Comparison of ENCODE assay signal across 30 cellular contexts in the genomic region with DNA sequence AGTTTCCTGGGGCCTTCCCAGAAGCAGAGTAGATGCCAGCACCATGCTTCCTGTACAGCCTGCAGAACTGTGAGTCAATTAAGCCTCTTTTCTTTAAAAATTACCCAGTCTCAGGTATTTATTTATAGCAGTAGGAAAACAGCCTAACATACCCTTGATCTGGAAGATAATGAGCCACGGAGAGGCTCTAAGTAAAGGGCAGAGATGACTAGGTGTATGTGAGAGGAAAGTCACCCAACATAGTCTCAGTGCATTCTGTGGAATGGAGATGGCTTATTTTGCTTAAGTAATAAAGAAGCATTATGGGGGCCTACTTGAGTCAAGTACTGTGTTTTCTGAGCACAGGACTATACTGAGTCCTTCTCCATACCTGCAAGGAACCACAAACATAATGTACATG.
"Had no signal": no experiment of that assay in that cellular context is flagged by ENCODE, and none has a peak within 500 bp of the region (broad histone marks: within the 10 kb centered on the region; RNA-seq: fewer than 3 reads in every experiment).

No MANE protein-coding gene starts in this region.

- H3K36me3 ChIP-seq: esophagus muscularis mucosa, gastroesophageal sphincter, heart left ventricle, left lung, neural progenitor cell, prostate gland, right atrium auricular region, suprapubic skin, transverse colon, upper lobe of right lung, uterus had no signal

- ATAC-seq: gastroesophageal sphincter; naive thymus-derived CD4-positive, alpha-beta T cell; sciatic nerve; upper lobe of right lung had no signal

- H3K36me3 Mint-ChIP-seq: neural progenitor cell had no signal

- H3K4me3 ChIP-seq: coronary artery, esophagus muscularis mucosa, gastroesophageal sphincter, heart left ventricle, hepatocyte, left lung, neural progenitor cell, prostate gland, right atrium auricular region, smooth muscle cell, suprapubic skin, transverse colon, upper lobe of right lung, uterus had no signal

- H3K27me3 ChIP-seq: esophagus muscularis mucosa, foreskin keratinocyte, gastroesophageal sphincter, heart left ventricle, hepatocyte, left lung, neural progenitor cell, right atrium auricular region, suprapubic skin, transverse colon, upper lobe of right lung, uterus had no signal

- H3K4me1 Mint-ChIP-seq: naive thymus-derived CD4-positive, alpha-beta T cell had no signal

- H3K4me3 Mint-ChIP-seq: naive thymus-derived CD4-positive, alpha-beta T cell; nephron; neural progenitor cell had no signal

- H3K27ac Mint-ChIP-seq: naive thymus-derived CD4-positive, alpha-beta T cell; nephron; neural progenitor cell had no signal

- FAIRE-seq: endothelial cell of umbilical vein, islet of Langerhans had no signal

- DNase-seq: dermis blood vessel endothelial cell; effector memory CD4-positive, alpha-beta T cell; foreskin keratinocyte; heart left ventricle; left cardiac atrium; left lung; mesenchymal stem cell; midbrain; naive thymus-derived CD4-positive, alpha-beta T cell; stimulated activated CD4-positive, alpha-beta T cell treated with anti-CD3 and anti-CD28 coated beads, Interleukin-12 subunit alpha, Interleukin-12 subunit beta, amount 100 ng/mL, for 4 hours; stimulated activated CD4-positive, alpha-beta T cell treated with anti-CD3 and anti-CD28 coated beads, Interleukin-1b, Interleukin-23, amount 100 ng/mL, for 48 hours; stimulated activated CD4-positive, alpha-beta T cell treated with anti-CD3 and anti-CD28 coated beads, Interleukin-4, amount 100 ng/mL, for 1 hour; stimulated activated CD8-positive, alpha-beta memory T cell treated with anti-CD3 and anti-CD28 coated beads, Interleukin-4, amount 100 ng/mL, for 48 hours; stimulated activated naive CD4-positive, alpha-beta T cell treated with Interleukin-2 at 50 U/mL for 16 hours; transverse colon; upper lobe of right lung; uterus had no signal
